In genomic region chr1:117656202-117656641, GRCh38 we compare ENCODE assay signal across 8 cellular contexts. TPM values are rescaled to one million over a fixed set of nuclear protein-coding genes. Genes with fewer than 3 reads are reported as not detected.
DNase-seq lines count a peak whose midpoint lies in the region; ATAC-seq lines count a peak whose summit lies in the region.

No MANE protein-coding gene starts in this region.

- peaks cover 75 to 93% (median 84%) of the 10 kb centered on the region in 3 donors for H3K4me1 Mint-ChIP-seq in IgD-negative memory B cell

- no peaks in the 10 kb centered on the region for H3K36me3 Mint-ChIP-seq in IgD-negative memory B cell

- peak overlapping the region; percentile 49 to 89 (median 72) for H3K4me3 Mint-ChIP-seq in IgD-negative memory B cell

- peak; percentile 49 for ATAC-seq in GM21390 (IDR thresholded peaks at IDR 0.05; ENCODE audit: unreplicated experiment)

- H3K27ac Mint-ChIP-seq in IgD-negative memory B cell: peak overlapping the region; percentile 90 to 94 (median 92)

- DNase-seq in activated T-helper 1 cell treated with anti-CD3 and anti-CD28 coated beads, Interleukin-2, amount 50 U/mL, for 16 hours (ENCODE audit: low read depth in 1 of 2, low spot score in 1 of 2): peak; percentile 39 to 61
- peak; percentile 85 for DNase-seq in stimulated activated CD4-positive, alpha-beta T cell treated with anti-CD3 and anti-CD28 coated beads, Interleukin-15, amount 100 ng/mL, for 24 hours
- DNase-seq in GM19238 (ENCODE audit: insufficient read length, low spot score) (no peak), amygdala (lab: John Stamatoyannopoulos, UW) (no peak), NCI-H345 treated with DMSO at 0.1 percent for 48 hours (lab: John Stamatoyannopoulos, UW; ENCODE audit: unreplicated experiment) (no peak), mesenteric fat pad (ENCODE audit: low spot score) (no peak)

- no peaks in the 10 kb centered on the region for H3K9me3 Mint-ChIP-seq in IgD-negative memory B cell

- no peaks in the 10 kb centered on the region for H3K27me3 Mint-ChIP-seq in IgD-negative memory B cell

RNA-seq across cellular contexts. Expression of gene TENT5C, which starts 50.4 kb away (rescaled TPM):
- polyA plus RNA-seq in IgD-negative memory B cell: 33.4 TPM
- total RNA-seq in mesenteric fat pad: 2.5 TPM

Comparison
In these comparisons a context has a peak if more than half of its experiments do, and no peak if none do; other contexts are left out.
1. DNase-seq: peak in activated T-helper 1 cell treated with anti-CD3 and anti-CD28 coated beads, Interleukin-2, amount 50 U/mL, for 16 hours (2 of 2) and stimulated activated CD4-positive, alpha-beta T cell treated with anti-CD3 and anti-CD28 coated beads, Interleukin-15, amount 100 ng/mL, for 24 hours (single experiment); none in GM19238 (single experiment), amygdala (0 of 56), NCI-H345 treated with DMSO at 0.1 percent for 48 hours (single experiment) and mesenteric fat pad (single experiment).